ENCODE assay signal across 30 cellular contexts in the genomic region with DNA sequence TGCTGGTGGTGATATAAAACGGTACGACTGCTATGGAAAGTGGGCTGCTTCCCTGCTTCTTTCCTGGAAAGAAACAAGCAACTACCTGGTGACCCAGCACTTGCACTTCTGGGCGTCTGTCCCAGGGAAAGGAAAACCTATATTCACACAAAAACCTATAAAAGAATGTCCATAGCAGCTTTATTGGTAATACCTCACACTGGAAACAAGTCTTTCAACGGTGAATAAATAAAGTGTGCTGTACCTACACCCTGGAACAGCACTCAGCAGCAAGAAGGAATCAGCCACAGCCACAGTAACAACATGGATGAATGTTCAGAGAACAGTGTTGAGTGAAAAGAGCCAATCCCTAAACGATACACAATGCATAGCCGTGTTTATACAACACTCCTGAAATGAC.
"Had no signal": no experiment of that assay in that cellular context is flagged by ENCODE, and none has a peak within 500 bp of the region (broad histone marks: within the 10 kb centered on the region; RNA-seq: fewer than 3 reads in every experiment).

No MANE protein-coding gene starts in this region.

- DNase-seq: activated CD4-positive, alpha-beta T cell treated with anti-CD3 and anti-CD28 coated beads, Interleukin-2, amount 10 ng/mL, durations not matched to agents 24 days and 14 days; activated CD4-positive, alpha-beta T cell treated with anti-CD3 and anti-CD28 coated beads, Interleukin-2, amount 50 U/mL, for 4 hours; activated CD8-positive, alpha-beta T cell treated with anti-CD3 and anti-CD28 coated beads, Interleukin-2, amount 10 ng/mL, durations not matched to agents 7 days and 5 days; activated gamma-delta T cell treated with Interleukin-2 at 50 U/mL for 16 hours; activated naive CD4-positive, alpha-beta T cell treated with anti-CD3 and anti-CD28 coated beads for 36 hours; Kasumi-1; KG1; MM.1S; MV-4-11; NCI-H1092; NCI-H1436 treated with DMSO at 0.1 percent for 48 hours; NCI-H1694 treated with DMSO at 0.1 percent for 48 hours; NCI-H2029 treated with DMSO at 0.1 percent for 48 hours; NCI-H2107; NCI-H2171; NCI-H510A; NCI-H748 treated with DMSO at 0.1 percent for 48 hours; NK-92 treated with Interleukin-12 subunit alpha and Interleukin-12 subunit beta, amount 100 ng/mL, for 24 hours; PC-9; Right ventricle myocardium superior; T1000 had no signal

- FAIRE-seq: astrocyte, RCC 7860 had no signal

- H3K9me3 ChIP-seq: body of pancreas had no signal

- H3K4me1 ChIP-seq: breast epithelium had no signal

- ATAC-seq: activated CD8-positive, alpha-beta T cell treated with anti-CD3 and anti-CD28 coated beads, Interleukin-2, amount 10 ng/mL, durations not matched to agents 7 days and 5 days; activated naive CD4-positive, alpha-beta T cell treated with anti-CD3 and anti-CD28 coated beads, Interleukin-2, amount 50 U/mL, for 72 hours; body of pancreas had no signal

- H3K4me2 ChIP-seq: PC-9 had no signal

- H3K27me3 Mint-ChIP-seq: activated CD4-positive, alpha-beta T cell treated with anti-CD3 and anti-CD28 coated beads, Interleukin-2, amount 10 ng/mL, durations not matched to agents 24 days and 14 days; activated T-cell treated with anti-CD3 and anti-CD28 coated beads, Interleukin-2, amount 50 U/mL, for 24 hours; IgD-negative memory B cell had no signal

- H3K27me3 ChIP-seq: adrenal gland, body of pancreas, breast epithelium had no signal

- H3K4me3 ChIP-seq: adrenal gland, body of pancreas, breast epithelium, PC-9 had no signal

- H3K4me1 Mint-ChIP-seq: IgD-negative memory B cell had no signal

- H2AFZ ChIP-seq: PC-9 had no signal

- H3K4me3 Mint-ChIP-seq: activated CD4-positive, alpha-beta T cell treated with anti-CD3 and anti-CD28 coated beads, Interleukin-2, amount 10 ng/mL, durations not matched to agents 24 days and 14 days; activated CD8-positive, alpha-beta T cell treated with anti-CD3 and anti-CD28 coated beads, Interleukin-2, amount 10 ng/mL, durations not matched to agents 7 days and 5 days; activated naive CD4-positive, alpha-beta T cell treated with anti-CD3 and anti-CD28 coated beads for 36 hours; activated T-cell treated with anti-CD3 and anti-CD28 coated beads, Interleukin-2, amount 50 U/mL, for 24 hours; activated T-helper 1 cell treated with anti-CD3 and anti-CD28 coated beads, Interleukin-12 subunit alpha, Interleukin-12 subunit beta, Interleukin-2, Interleukin-4 antibody, amounts not matched to agents 30 ng/mL and 10 ng/mL and 1 ng/mL, durations not matched to agents 14 hours and 24 hours and 36 hours had no signal

- H3K27ac ChIP-seq: adrenal gland, body of pancreas, breast epithelium, PC-9 had no signal

- H3K27ac Mint-ChIP-seq: activated CD4-positive, alpha-beta T cell treated with anti-CD3 and anti-CD28 coated beads, Interleukin-2, amount 10 ng/mL, durations not matched to agents 24 days and 14 days; activated CD8-positive, alpha-beta T cell treated with anti-CD3 and anti-CD28 coated beads, Interleukin-2, amount 10 ng/mL, durations not matched to agents 7 days and 5 days; activated naive CD4-positive, alpha-beta T cell treated with anti-CD3 and anti-CD28 coated beads for 36 hours; activated naive CD4-positive, alpha-beta T cell treated with anti-CD3 and anti-CD28 coated beads, Interleukin-2, amount 50 U/mL, for 72 hours; activated T-cell treated with anti-CD3 and anti-CD28 coated beads, Interleukin-2, amount 50 U/mL, for 24 hours; activated T-helper 1 cell treated with anti-CD3 and anti-CD28 coated beads, Interleukin-12 subunit alpha, Interleukin-12 subunit beta, Interleukin-2, Interleukin-4 antibody, amounts not matched to agents 30 ng/mL and 10 ng/mL and 1 ng/mL, durations not matched to agents 14 hours and 24 hours and 36 hours; IgD-negative memory B cell had no signal

- H3K36me3 ChIP-seq: adrenal gland, breast epithelium had no signal
